ENCODE assay signal across 8 cellular contexts in genomic region chr19:12800873-12801465, GRCh38. TPM values are rescaled to one million over a fixed set of nuclear protein-coding genes. Genes with fewer than 3 reads are reported as not detected.
DNase-seq lines count a peak whose midpoint lies in the region; ATAC-seq and TF ChIP-seq lines count a peak whose summit lies in the region.

No MANE protein-coding gene starts in this region.

- no peak for TF ChIP-seq CTCF in heart left ventricle (IDR thresholded peaks at IDR 0.05)
- TF ChIP-seq CTCF in sigmoid colon (IDR thresholded peaks at IDR 0.05): no peak

- H3K9me3 ChIP-seq in heart left ventricle: no peaks in the 10 kb centered on the region
- H3K9me3 ChIP-seq in sigmoid colon: no peaks in the 10 kb centered on the region

- no peaks in the 10 kb centered on the region for H3K9me3 Mint-ChIP-seq in activated T-helper 17 cell treated with anti-CD3 and anti-CD28 coated beads, Interleukin-2, amount 50 U/mL, for 72 hours

- H3K36me3 Mint-ChIP-seq in activated T-helper 17 cell treated with anti-CD3 and anti-CD28 coated beads, Interleukin-2, amount 50 U/mL, for 72 hours (ENCODE audit: low read depth): peaks cover 50% of the 10 kb centered on the region

- no peak for TF ChIP-seq EP300 in sigmoid colon (IDR thresholded peaks at IDR 0.05)

- no peak for TF ChIP-seq POLR2A in heart left ventricle (IDR thresholded peaks at IDR 0.05)
- TF ChIP-seq POLR2A in sigmoid colon (IDR thresholded peaks at IDR 0.05): no peak

- H3K27me3 ChIP-seq in heart left ventricle (peaks cover 0 to 6% (median 0%) of the 10 kb centered on the region in 9 donors), sigmoid colon (no peaks in the 10 kb centered on the region)

- 10 to 15% (median 12%) methylated on average over 21 to 38 of the region's 38 CpGs for WGBS in heart left ventricle, 4 donors
- WGBS in sigmoid colon, 2 donors: 3 to 13% methylated on average over 38 of the region's 38 CpGs

- H3K4me1 Mint-ChIP-seq in activated T-helper 17 cell treated with anti-CD3 and anti-CD28 coated beads, Interleukin-2, amount 50 U/mL, for 72 hours: peaks cover 13% of the 10 kb centered on the region

- H3K27ac ChIP-seq in heart left ventricle (peak overlapping the region; percentile 70 to 97 (median 89)), sigmoid colon (peak overlapping the region; percentile 85 to 89 (median 87))

- DNase-seq in activated CD4-positive, alpha-beta T cell treated with anti-CD3 and anti-CD28 coated beads, Interleukin-2, amount 50 U/mL, for 48 hours: peak; percentile 38 to 50
- DNase-seq in activated CD4-positive, alpha-beta T cell treated with anti-CD3 and anti-CD28 coated beads for 1 hour: no peak
- DNase-seq in heart left ventricle (peak in 3 of 5 donors; percentile 30 to 72 (median 46)), sigmoid colon (no peak), 8988T (no peak)

- ATAC-seq in activated T-helper 17 cell treated with anti-CD3 and anti-CD28 coated beads, Interleukin-2, amount 50 U/mL, for 72 hours (replicated peaks): peak; percentile 49
- ATAC-seq in heart left ventricle (peak in 3 of 4 donors; percentile 43 to 52 (median 44)), GM21447 (IDR thresholded peaks at IDR 0.05; ENCODE audit: unreplicated experiment) (no peak), HG03565 (IDR thresholded peaks at IDR 0.05; ENCODE audit: unreplicated experiment) (no peak)

- H3K4me1 ChIP-seq in heart left ventricle: peaks cover 3 to 41% (median 19%) of the 10 kb centered on the region in 12 donors
- H3K4me1 ChIP-seq in sigmoid colon: peaks cover 0 to 34% (median 28%) of the 10 kb centered on the region in 4 donors

- no peaks in the 10 kb centered on the region for H3K27me3 Mint-ChIP-seq in activated T-helper 17 cell treated with anti-CD3 and anti-CD28 coated beads, Interleukin-2, amount 50 U/mL, for 72 hours

- intact Hi-C loops in heart left ventricle (cut with DNase I): loop anchor here in 3 of 10 donors (5.0 kb wide), 2 partner anchors 34 to 79 kb away; partner anchors contain the start of gene TNPO2 (in 2 of the 3)
- intact Hi-C loops in sigmoid colon (cut with DNase I): loop anchor here (5.0 kb wide), 1 partner anchor 34 kb away; no protein-coding TSS in a partner anchor

- peak overlapping the region; percentile 83 for H3K4me3 Mint-ChIP-seq in activated T-helper 17 cell treated with anti-CD3 and anti-CD28 coated beads, Interleukin-2, amount 50 U/mL, for 72 hours

- peak overlapping the region; percentile 75 for H3K27ac Mint-ChIP-seq in activated T-helper 17 cell treated with anti-CD3 and anti-CD28 coated beads, Interleukin-2, amount 50 U/mL, for 72 hours

- H3K4me3 ChIP-seq in heart left ventricle (peak overlapping the region; percentile 69 to 98 (median 92)), sigmoid colon (peak overlapping the region; percentile 80 to 91 (median 88))

- H3K36me3 ChIP-seq in heart left ventricle (peaks cover 0 to 40% (median 18%) of the 10 kb centered on the region in 9 donors), sigmoid colon (peaks cover 0 to 19% (median 15%) of the 10 kb centered on the region in 4 donors)

RNA-seq across cellular contexts. Expression of gene PRDX2, which starts 0.6 kb away (rescaled TPM):
- total RNA-seq in activated T-helper 17 cell treated with anti-CD3 and anti-CD28 coated beads, Interleukin-2, amount 50 U/mL, for 72 hours: 100 to 1,000 TPM; 307 to 415 TPM
- total RNA-seq in heart left ventricle: 1,000 to 10,000 TPM in 2 of 9 donors, 100 to 1,000 TPM in 7; 435 to 1,432 (median 684) TPM
- 100 to 1,000 TPM; 544 to 645 TPM for polyA plus RNA-seq in heart left ventricle
- total RNA-seq in sigmoid colon: 100 to 1,000 TPM; 248 to 312 (median 264) TPM
- 100 to 1,000 TPM; 277 to 379 (median 284) TPM for polyA plus RNA-seq in sigmoid colon

RNA-seq across cellular contexts. Expression of gene THSD8, which starts 0.9 kb away (rescaled TPM):
- 10 to 100 TPM; 25.5 to 32.7 TPM for total RNA-seq in activated T-helper 17 cell treated with anti-CD3 and anti-CD28 coated beads, Interleukin-2, amount 50 U/mL, for 72 hours
- total RNA-seq in heart left ventricle (1 to 10 TPM in 7 of 9 donors, not detected in 2; 1.2 to 6.8 (median 2.2) TPM), sigmoid colon (not detected)
- polyA plus RNA-seq in heart left ventricle (1 to 10 TPM in 1 of 2 donors, under 1 TPM in 1; 0.35 to 3.2 TPM), sigmoid colon (1 to 10 TPM in 2 of 3 donors, not detected in 1; 2.5 to 2.8 TPM)

RNA-seq across cellular contexts. Expression of gene RNASEH2A, which starts 5.4 kb away (rescaled TPM):
- 10 to 100 TPM; 30.1 to 53.5 TPM for total RNA-seq in activated T-helper 17 cell treated with anti-CD3 and anti-CD28 coated beads, Interleukin-2, amount 50 U/mL, for 72 hours
- total RNA-seq in heart left ventricle (1 to 10 TPM in 8 of 9 donors, under 1 TPM in 1; 0.63 to 7.6 (median 4.0) TPM), sigmoid colon (1 to 10 TPM; 1.9 to 3.7 (median 3.0) TPM)
- polyA plus RNA-seq in heart left ventricle (1 to 10 TPM; 1.3 to 8.6 TPM), sigmoid colon (10 to 100 TPM in 1 of 3 donors, 1 to 10 TPM in 2; 6.2 to 22.1 (median 7.2) TPM)

RNA-seq across cellular contexts. Expression of gene JUNB, which starts 9.7 kb away (rescaled TPM):
- 100 to 1,000 TPM; 328 to 586 TPM for total RNA-seq in activated T-helper 17 cell treated with anti-CD3 and anti-CD28 coated beads, Interleukin-2, amount 50 U/mL, for 72 hours
- 100 to 1,000 TPM in 4 of 9 donors, 10 to 100 TPM in 5; 19.6 to 205 (median 67.6) TPM for total RNA-seq in heart left ventricle
- polyA plus RNA-seq in heart left ventricle: 10 to 100 TPM; 29.6 to 52.9 TPM
- 1,000 to 10,000 TPM in 1 of 4 donors, 100 to 1,000 TPM in 3; 125 to 1,252 (median 504) TPM for total RNA-seq in sigmoid colon
- 100 to 1,000 TPM in 2 of 3 donors, 10 to 100 TPM in 1; 91.6 to 289 (median 249) TPM for polyA plus RNA-seq in sigmoid colon

RNA-seq across cellular contexts. Expression of gene HOOK2, which starts 25.6 kb away (rescaled TPM):
- total RNA-seq in activated T-helper 17 cell treated with anti-CD3 and anti-CD28 coated beads, Interleukin-2, amount 50 U/mL, for 72 hours: 10 to 100 TPM; 22.5 to 44.4 TPM
- total RNA-seq in heart left ventricle (10 to 100 TPM; 45.5 to 90.1 (median 62.6) TPM), sigmoid colon (10 to 100 TPM; 10.2 to 37.9 (median 12.7) TPM)
- polyA plus RNA-seq in heart left ventricle (10 to 100 TPM; 29.9 to 83.5 TPM), sigmoid colon (10 to 100 TPM; 36.0 to 80.4 (median 42.1) TPM)

Comparison
In these comparisons a context has a peak if more than half of its experiments do, and no peak if none do; other contexts are left out.
1. DNase-seq: peak in activated CD4-positive, alpha-beta T cell treated with anti-CD3 and anti-CD28 coated beads, Interleukin-2, amount 50 U/mL, for 48 hours (2 of 2) and heart left ventricle (3 of 5); none in activated CD4-positive, alpha-beta T cell treated with anti-CD3 and anti-CD28 coated beads for 1 hour (single experiment), sigmoid colon (single experiment) and 8988T (single experiment).
2. ATAC-seq: peak in activated T-helper 17 cell treated with anti-CD3 and anti-CD28 coated beads, Interleukin-2, amount 50 U/mL, for 72 hours (single experiment) and heart left ventricle (3 of 4); none in GM21447 (single experiment) and HG03565 (single experiment).